Comparison of ENCODE assay signal across 3 cellular contexts in genomic region chr3:115839246-115839645, GRCh38.
"Had no signal": no experiment of that assay in that cellular context is flagged by ENCODE, and none has a peak within 500 bp of the region (broad histone marks: within the 10 kb centered on the region; RNA-seq: fewer than 3 reads in every experiment).

No MANE protein-coding gene starts in this region.

- DNase-seq: GDM1, GF-D8 had no signal

- H3K4me3 ChIP-seq: GM12878 had no signal
